ENCODE assay signal across 30 cellular contexts in the genomic region with DNA sequence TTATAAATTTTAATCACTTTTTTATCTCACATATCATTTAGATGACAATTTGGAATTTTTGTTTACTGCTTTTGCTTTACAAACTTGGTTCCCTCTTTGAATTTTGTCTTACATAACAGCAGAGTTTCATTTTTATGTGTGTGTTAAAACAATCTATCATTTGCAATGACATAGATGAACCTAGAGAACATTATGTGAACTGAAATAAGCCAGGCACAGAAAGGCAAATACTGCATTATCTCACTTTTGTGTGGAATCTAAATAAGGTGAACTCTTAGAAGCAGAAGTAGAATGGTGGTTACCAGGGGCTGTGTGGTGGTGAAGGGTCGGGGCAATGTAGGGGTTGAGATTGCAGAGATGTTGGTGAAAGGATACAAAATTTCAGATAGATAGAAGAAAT.
DNase-seq lines count a peak whose midpoint lies in the region; ATAC-seq, FAIRE-seq and TF ChIP-seq lines count a peak whose summit lies in the region.
"Had no signal": no experiment of that assay in that cellular context is flagged by ENCODE, and none has a peak within 500 bp of the region (broad histone marks: within the 10 kb centered on the region; RNA-seq: fewer than 3 reads in every experiment).

No MANE protein-coding gene starts in this region.

- FAIRE-seq in D721Med (lab: Jason Lieb, UNC): peak; percentile 53
- peak; percentile 23 for FAIRE-seq in frontal cortex (lab: Jason Lieb, UNC)
- FAIRE-seq: A549, GM18507 had no signal

- no peak for TF ChIP-seq CTCF in D721Med (IDR thresholded peaks at IDR 0.05; ENCODE audit: insufficient read depth, missing control alignments)
- TF ChIP-seq CTCF in smooth muscle cell (IDR thresholded peaks at IDR 0.05; ENCODE audit: borderline replicate concordance, insufficient read depth, poor library complexity, severe bottlenecking): no peak

- H3K9me3 ChIP-seq in smooth muscle cell (replicated peaks; ENCODE audit: low read depth): no peaks in the 10 kb centered on the region
- H3K9me3 ChIP-seq: A549, Peyer's patch, SK-N-SH had no signal

- peak overlapping the region; percentile 38 for H2AFZ ChIP-seq in smooth muscle cell (ENCODE audit: low read depth)
- H2AFZ ChIP-seq: GM23338 had no signal

- no peak overlapping the region for H3K4me3 ChIP-seq in smooth muscle cell
- H3K4me3 ChIP-seq: A549, GM23338, Peyer's patch had no signal

- no peak overlapping the region for H3K27ac ChIP-seq in smooth muscle cell (ENCODE audit: low read depth)
- H3K27ac ChIP-seq: A549, C4-2B, KMS-11, Peyer's patch had no signal

- peaks cover 14% of the 10 kb centered on the region for H3K4me1 ChIP-seq in smooth muscle cell (ENCODE audit: low read depth)
- H3K4me1 ChIP-seq: A549, Peyer's patch had no signal

- no peaks in the 10 kb centered on the region for H4K20me1 ChIP-seq in smooth muscle cell (ENCODE audit: low read depth)

- no peaks in the 10 kb centered on the region for H3K79me2 ChIP-seq in smooth muscle cell (ENCODE audit: low read depth)

- no peak overlapping the region for H3K4me2 ChIP-seq in smooth muscle cell
- H3K4me2 ChIP-seq: A549, GM23338, KMS-11, SK-N-SH had no signal

- H3K27me3 ChIP-seq in smooth muscle cell (ENCODE audit: low read depth): no peaks in the 10 kb centered on the region
- H3K27me3 ChIP-seq: Peyer's patch had no signal

- DNase-seq in D721Med (ENCODE audit: insufficient read length, low spot score) (no peak), NOMO-1 treated with DMSO at 0.1 percent for 48 hours (lab: John Stamatoyannopoulos, UW; ENCODE audit: unreplicated experiment) (peak; percentile 41), frontal cortex (ENCODE audit: low spot score in 2 of 2) (no peak), smooth muscle cell (lab: John Stamatoyannopoulos, UW; ENCODE audit: unreplicated experiment) (no peak)
- DNase-seq in activated CD4-positive, CD25-positive, alpha-beta regulatory T cell (lab: John Stamatoyannopoulos, UW): no peak
- DNase-seq: Calu3; CD8-positive, alpha-beta memory T cell; DMS53; H9; HFFc6; IMR-90; MM.1S; NCI-H1048; NCI-H1417; NCI-H1694; NCI-H2029 treated with DMSO at 0.1 percent for 48 hours; NCI-H2227 treated with DMSO at 0.1 percent for 48 hours; NCI-H526 treated with DMSO at 0.1 percent for 48 hours; OCI-M1; Peyer's patch; SIG-M5; SK-N-SH; SW 1271 had no signal

- no peaks in the 10 kb centered on the region for H3F3A ChIP-seq in smooth muscle cell (ENCODE audit: low read depth)

- ATAC-seq in GM21381 (IDR thresholded peaks at IDR 0.05; ENCODE audit: unreplicated experiment): no peak
- ATAC-seq in HG02884 (IDR thresholded peaks at IDR 0.05; ENCODE audit: unreplicated experiment): no peak
- ATAC-seq: A549, GM23338 had no signal

- WGBS in smooth muscle cell (ENCODE audit: low lambda C conversion rate): 97% methylated on average over 1 of the region's 1 CpG

- no peaks in the 10 kb centered on the region for H3K36me3 ChIP-seq in smooth muscle cell (ENCODE audit: low read depth)
- H3K36me3 ChIP-seq: Peyer's patch had no signal

- H3K9ac ChIP-seq in smooth muscle cell (ENCODE audit: low read depth): no peak overlapping the region
- H3K9ac ChIP-seq: KMS-11, SK-N-SH had no signal
